13 cellular contexts compared by ENCODE assay signal in genomic region chr16:70466812-70467090, GRCh38. TPM values are rescaled to one million over a fixed set of nuclear protein-coding genes. Genes with fewer than 3 reads are reported as not detected.
DNase-seq lines count a peak whose midpoint lies in the region; ATAC-seq and TF ChIP-seq lines count a peak whose summit lies in the region.
"Had no signal": no experiment of that assay in that cellular context is flagged by ENCODE, and none has a peak within 500 bp of the region (broad histone marks: within the 10 kb centered on the region; RNA-seq: fewer than 3 reads in every experiment).

No MANE protein-coding gene starts in this region.

- peaks cover 3% of the 10 kb centered on the region for H3K27me3 Mint-ChIP-seq in neural progenitor cell (ENCODE audit: insufficient read depth, low read depth)
- no peaks in the 10 kb centered on the region for H3K27me3 Mint-ChIP-seq in activated T-cell treated with anti-CD3 and anti-CD28 coated beads, Interleukin-2, amount 50 U/mL, for 24 hours
- H3K27me3 Mint-ChIP-seq in activated T-helper 1 cell treated with anti-CD3 and anti-CD28 coated beads, Interleukin-12 subunit alpha, Interleukin-12 subunit beta, Interleukin-2, Interleukin-4 antibody, amounts not matched to agents 30 ng/mL and 10 ng/mL and 1 ng/mL, durations not matched to agents 14 hours and 24 hours and 36 hours (ENCODE audit: insufficient read depth): no peaks in the 10 kb centered on the region
- H3K27me3 Mint-ChIP-seq: CD4-positive, alpha-beta memory T cell had no signal

- intact Hi-C loops in IMR-90 (cut with micrococcal nuclease): no loop called here
- intact Hi-C loops in activated T-helper 1 cell treated with anti-CD3 and anti-CD28 coated beads, Interleukin-12 subunit alpha, Interleukin-12 subunit beta, Interleukin-2, Interleukin-4 antibody, amounts not matched to agents 30 ng/mL and 10 ng/mL and 1 ng/mL, durations not matched to agents 14 hours and 24 hours and 36 hours (cut with micrococcal nuclease): no loop called here

- WGBS in IMR-90 (ENCODE audit: extremely low coverage in 2 of 2, insufficient read length in 1 of 2), 2 experiments: 20% methylated on average over 1 of the region's 7 CpGs; no CpG with 5 or more reads in 1 of the 2 experiments

- no peak overlapping the region for H3K56ac ChIP-seq in IMR-90 (ENCODE audit: extremely low read depth, insufficient read depth, low read length)

- in situ Hi-C loops in IMR-90 (cut with MboI; ENCODE audit: low sequenced_read_pairs): no loop called here

- H3K18ac ChIP-seq in IMR-90 (ENCODE audit: low read depth, low read length): no peak overlapping the region

- TF ChIP-seq CTCF in IMR-90 (conservative IDR thresholded peaks at IDR 0.05; ENCODE audit: low read depth, low read length): no peak
- TF ChIP-seq CTCF in neural progenitor cell (IDR thresholded peaks at IDR 0.05): no peak

- H4K20me1 ChIP-seq in IMR-90 (ENCODE audit: insufficient read depth, low read length) (no peaks in the 10 kb centered on the region; the same call in 1 of the 2 replicates), neural progenitor cell (ENCODE audit: low read depth) (no peaks in the 10 kb centered on the region)

- H3K27me3 ChIP-seq in IMR-90 (ENCODE audit: control insufficient read depth, insufficient read depth, low read length) (no peaks in the 10 kb centered on the region), neural progenitor cell (no peaks in the 10 kb centered on the region)
- H3K27me3 ChIP-seq: BE2C had no signal

- no peak overlapping the region for H4K5ac ChIP-seq in IMR-90 (ENCODE audit: low read depth, low read length)

- H3K4me1 ChIP-seq in IMR-90 (ENCODE audit: control insufficient read depth, insufficient read depth, low read length) (peaks cover 2% of the 10 kb centered on the region; the same call in 1 of the 2 replicates), neural progenitor cell (no peaks in the 10 kb centered on the region)
- H3K4me1 ChIP-seq: BE2C, HAP-1 had no signal

- POLR2A ChIA-PET in IMR-90 (lab: Charles Lee; ENCODE audit: unreplicated experiment): no interaction called here

- H3K36me3 Mint-ChIP-seq in neural progenitor cell: no peaks in the 10 kb centered on the region
- H3K36me3 Mint-ChIP-seq in activated T-cell treated with anti-CD3 and anti-CD28 coated beads, Interleukin-2, amount 50 U/mL, for 24 hours (ENCODE audit: low read depth): peaks cover 18% of the 10 kb centered on the region
- peaks cover 1% of the 10 kb centered on the region for H3K36me3 Mint-ChIP-seq in activated T-helper 1 cell treated with anti-CD3 and anti-CD28 coated beads, Interleukin-12 subunit alpha, Interleukin-12 subunit beta, Interleukin-2, Interleukin-4 antibody, amounts not matched to agents 30 ng/mL and 10 ng/mL and 1 ng/mL, durations not matched to agents 14 hours and 24 hours and 36 hours (ENCODE audit: low read depth)

- H3K4me1 Mint-ChIP-seq in neural progenitor cell: peaks cover 6% of the 10 kb centered on the region
- H3K4me1 Mint-ChIP-seq in activated T-cell treated with anti-CD3 and anti-CD28 coated beads, Interleukin-2, amount 50 U/mL, for 24 hours (ENCODE audit: low read depth): no peaks in the 10 kb centered on the region
- no peaks in the 10 kb centered on the region for H3K4me1 Mint-ChIP-seq in activated T-helper 1 cell treated with anti-CD3 and anti-CD28 coated beads, Interleukin-12 subunit alpha, Interleukin-12 subunit beta, Interleukin-2, Interleukin-4 antibody, amounts not matched to agents 30 ng/mL and 10 ng/mL and 1 ng/mL, durations not matched to agents 14 hours and 24 hours and 36 hours (ENCODE audit: low read depth)

- no peak overlapping the region for H3K9ac ChIP-seq in IMR-90 (ENCODE audit: low read depth, low read length)
- peak overlapping the region; percentile 37 for H3K9ac ChIP-seq in neural progenitor cell

- no peak overlapping the region for H3K27ac Mint-ChIP-seq in neural progenitor cell
- no peak overlapping the region for H3K27ac Mint-ChIP-seq in activated T-cell treated with anti-CD3 and anti-CD28 coated beads, Interleukin-2, amount 50 U/mL, for 24 hours
- no peak overlapping the region for H3K27ac Mint-ChIP-seq in activated T-helper 1 cell treated with anti-CD3 and anti-CD28 coated beads, Interleukin-12 subunit alpha, Interleukin-12 subunit beta, Interleukin-2, Interleukin-4 antibody, amounts not matched to agents 30 ng/mL and 10 ng/mL and 1 ng/mL, durations not matched to agents 14 hours and 24 hours and 36 hours

- BruUV-seq in IMR-90 (replicated peaks; lab: Mats Ljungman, UMichigan): no TSS peak

- H4K91ac ChIP-seq in IMR-90 (ENCODE audit: insufficient read depth, low read depth, low read length): no peak overlapping the region

- H3K4me3 ChIP-seq in IMR-90 (ENCODE audit: insufficient read depth, low read depth, low read length) (no peak overlapping the region), neural progenitor cell (no peak overlapping the region)
- H3K4me3 ChIP-seq: HAP-1 had no signal

- H3K9me1 ChIP-seq in IMR-90 (ENCODE audit: insufficient read depth, low read length): 0 out of 2 replicates have a peak, but pooled peaks cover 2% of the 10 kb centered on the region

- H3K9me3 ChIP-seq in IMR-90 (ENCODE audit: control insufficient read depth, insufficient read depth, low read length) (no peaks in the 10 kb centered on the region), neural progenitor cell (ENCODE audit: low read depth) (no peaks in the 10 kb centered on the region)
- H3K9me3 ChIP-seq: BE2C, HAP-1 had no signal

- H2BK15ac ChIP-seq in IMR-90 (ENCODE audit: low read depth, low read length): no peak overlapping the region

- no peak for TF ChIP-seq RAD21 in IMR-90 (IDR thresholded peaks at IDR 0.05; ENCODE audit: low read length)

- H2BK20ac ChIP-seq in IMR-90 (ENCODE audit: low read depth, low read length): no peak overlapping the region

- H3K36me3 ChIP-seq in IMR-90 (ENCODE audit: control insufficient read depth, insufficient read depth, low read length): peaks cover 12% of the 10 kb centered on the region
- no peaks in the 10 kb centered on the region for H3K36me3 ChIP-seq in neural progenitor cell

- no peak overlapping the region for H4K8ac ChIP-seq in IMR-90 (ENCODE audit: low read depth in 2 of 2, low read length in 2 of 2)

- H2AFZ ChIP-seq in IMR-90 (replicated peaks; ENCODE audit: low read length, poor library complexity) (no peak overlapping the region), neural progenitor cell (replicated peaks) (no peak overlapping the region)

- no peak overlapping the region for H3K14ac ChIP-seq in IMR-90 (replicated peaks; ENCODE audit: low read depth, low read length)

- no peak for TF ChIP-seq POLR2A in IMR-90 (IDR thresholded peaks at IDR 0.05; ENCODE audit: low read depth, low read length)

- H3K4me3 Mint-ChIP-seq in neural progenitor cell: no peak overlapping the region
- no peak overlapping the region for H3K4me3 Mint-ChIP-seq in activated T-cell treated with anti-CD3 and anti-CD28 coated beads, Interleukin-2, amount 50 U/mL, for 24 hours
- no peak overlapping the region for H3K4me3 Mint-ChIP-seq in activated T-helper 1 cell treated with anti-CD3 and anti-CD28 coated beads, Interleukin-12 subunit alpha, Interleukin-12 subunit beta, Interleukin-2, Interleukin-4 antibody, amounts not matched to agents 30 ng/mL and 10 ng/mL and 1 ng/mL, durations not matched to agents 14 hours and 24 hours and 36 hours
- H3K4me3 Mint-ChIP-seq: CD4-positive, alpha-beta memory T cell had no signal

- no peak overlapping the region for H2BK120ac ChIP-seq in IMR-90 (ENCODE audit: low read depth, low read length)

- peak; percentile 43 for ATAC-seq in IMR-90 (ENCODE audit: low read depth)
- no peak for ATAC-seq in HG02642 (IDR thresholded peaks at IDR 0.05; ENCODE audit: poor library complexity, unreplicated experiment)

- no peaks in the 10 kb centered on the region for H3F3A ChIP-seq in neural progenitor cell (ENCODE audit: low read depth)

- CTCF ChIA-PET in IMR-90 (lab: Yijun Ruan, JAX): no interaction called here

- 0 out of 4 replicates have a peak, but pooled peaks cover 0 to under 1% of the 10 kb centered on the region in 2 experiments for H3K79me1 ChIP-seq in IMR-90 (ENCODE audit: low read depth in 1 of 2, low read length in 2 of 2)

- H2AK5ac ChIP-seq in IMR-90 (ENCODE audit: low read depth, low read length): no peak overlapping the region

- H3K27ac ChIP-seq in IMR-90 (ENCODE audit: insufficient read depth, low read length) (no peak overlapping the region), neural progenitor cell (no peak overlapping the region)
- H3K27ac ChIP-seq: C4-2B had no signal

- H3K4ac ChIP-seq in IMR-90 (ENCODE audit: low read depth, low read length): no peak overlapping the region

- no peak overlapping the region for H2BK5ac ChIP-seq in IMR-90 (ENCODE audit: low read depth, low read length, poor library complexity, severe bottlenecking)

- H3K4me2 ChIP-seq in IMR-90 (ENCODE audit: low read depth, low read length) (no peak overlapping the region), neural progenitor cell (no peak overlapping the region)

- peak; percentile 2 for DNase-seq in AG08396 (ENCODE audit: low spot score)
- DNase-seq in IMR-90: no peak
- no peak for DNase-seq in neural progenitor cell (ENCODE audit: low spot score)
- no peak for DNase-seq in activated T-cell treated with anti-CD3 and anti-CD28 coated beads, Interleukin-2, amount 50 U/mL, for 24 hours
- DNase-seq in activated T-helper 1 cell treated with anti-CD3 and anti-CD28 coated beads, Interleukin-12 subunit alpha, Interleukin-12 subunit beta, Interleukin-2, Interleukin-4 antibody, amounts not matched to agents 30 ng/mL and 10 ng/mL and 1 ng/mL, durations not matched to agents 14 hours and 24 hours and 36 hours (ENCODE audit: low spot score): no peak
- DNase-seq: BE2C; CD4-positive, alpha-beta memory T cell; GF-D8; GOT3; KG1 had no signal

- no peak overlapping the region for H3K23ac ChIP-seq in IMR-90 (ENCODE audit: low read depth, low read length)

- H3K9me3 Mint-ChIP-seq in neural progenitor cell: no peaks in the 10 kb centered on the region
- H3K9me3 Mint-ChIP-seq in activated T-cell treated with anti-CD3 and anti-CD28 coated beads, Interleukin-2, amount 50 U/mL, for 24 hours: no peaks in the 10 kb centered on the region
- no peaks in the 10 kb centered on the region for H3K9me3 Mint-ChIP-seq in activated T-helper 1 cell treated with anti-CD3 and anti-CD28 coated beads, Interleukin-12 subunit alpha, Interleukin-12 subunit beta, Interleukin-2, Interleukin-4 antibody, amounts not matched to agents 30 ng/mL and 10 ng/mL and 1 ng/mL, durations not matched to agents 14 hours and 24 hours and 36 hours
- H3K9me3 Mint-ChIP-seq: CD4-positive, alpha-beta memory T cell had no signal

- dilution Hi-C loops in IMR-90 (cut with HindIII; ENCODE audit: low sequenced_read_pairs, unreplicated experiment): no loop called here

- no peaks in the 10 kb centered on the region for H3K79me2 ChIP-seq in neural progenitor cell (ENCODE audit: low read depth)

- H2AK9ac ChIP-seq in IMR-90 (replicated peaks; ENCODE audit: low read depth, low read length, poor library complexity): peak overlapping the region; percentile 78

RNA-seq across cellular contexts. Expression of gene FCSK, which starts 12.4 kb away (rescaled TPM):
- total RNA-seq in IMR-90 (2012; rRNA removed): 5.3 and 6.1 TPM in 2 replicates
- 7.2 and 8.3 TPM in 2 replicates for polyA plus RNA-seq in IMR-90 (2012; rRNA removed)
- polyA plus RNA-seq in IMR-90 (2012; cell fraction: cytosol; rRNA removed): 2.9 and 5.1 TPM in 2 replicates
- 37.1 and 78.4 TPM in 2 replicates for polyA plus RNA-seq in IMR-90 (2012; cell fraction: nucleus; rRNA removed; ENCODE audit: low replicate concordance)
- 11.0 and 12.0 TPM in 2 replicates for total RNA-seq in neural progenitor cell (ENCODE audit: low replicate concordance)
- total RNA-seq in activated T-helper 1 cell treated with anti-CD3 and anti-CD28 coated beads, Interleukin-12 subunit alpha, Interleukin-12 subunit beta, Interleukin-2, Interleukin-4 antibody, amounts not matched to agents 30 ng/mL and 10 ng/mL and 1 ng/mL, durations not matched to agents 14 hours and 24 hours and 36 hours: 19.7 and 21.0 TPM in 2 replicates

RNA-seq across cellular contexts. Expression of gene ST3GAL2, which starts 27.9 kb away (rescaled TPM):
- total RNA-seq in IMR-90 (2012; rRNA removed) (16.4 and 17.4 TPM in 2 replicates), neural progenitor cell (ENCODE audit: low replicate concordance) (11.6 and 34.5 TPM in 2 replicates)
- polyA plus RNA-seq in IMR-90 (2012; rRNA removed): 17.7 and 18.3 TPM in 2 replicates
- polyA plus RNA-seq in IMR-90 (2012; cell fraction: cytosol; rRNA removed): 13.0 and 21.7 TPM in 2 replicates
- 13.5 and 18.2 TPM in 2 replicates for polyA plus RNA-seq in IMR-90 (2012; cell fraction: nucleus; rRNA removed; ENCODE audit: low replicate concordance)
- total RNA-seq in activated T-helper 1 cell treated with anti-CD3 and anti-CD28 coated beads, Interleukin-12 subunit alpha, Interleukin-12 subunit beta, Interleukin-2, Interleukin-4 antibody, amounts not matched to agents 30 ng/mL and 10 ng/mL and 1 ng/mL, durations not matched to agents 14 hours and 24 hours and 36 hours: 35.6 and 37.7 TPM in 2 replicates

RNA-seq across cellular contexts. Expression of gene COG4, which starts 56.6 kb away (rescaled TPM):
- total RNA-seq in IMR-90 (2012; rRNA removed): 85.0 and 96.1 TPM in 2 replicates
- polyA plus RNA-seq in IMR-90 (2012; rRNA removed): 47.5 and 49.7 TPM in 2 replicates
- polyA plus RNA-seq in IMR-90 (2012; cell fraction: cytosol; rRNA removed): 71.3 and 112 TPM in 2 replicates
- 77.5 and 117 TPM in 2 replicates for polyA plus RNA-seq in IMR-90 (2012; cell fraction: nucleus; rRNA removed; ENCODE audit: low replicate concordance)
- total RNA-seq in neural progenitor cell (ENCODE audit: low replicate concordance): 62.4 and 79.8 TPM in 2 replicates
- total RNA-seq in activated T-helper 1 cell treated with anti-CD3 and anti-CD28 coated beads, Interleukin-12 subunit alpha, Interleukin-12 subunit beta, Interleukin-2, Interleukin-4 antibody, amounts not matched to agents 30 ng/mL and 10 ng/mL and 1 ng/mL, durations not matched to agents 14 hours and 24 hours and 36 hours: 42.5 and 44.1 TPM in 2 replicates

RNA-seq across cellular contexts. Expression of gene SF3B3, which starts 56.9 kb away (rescaled TPM):
- total RNA-seq in IMR-90 (2012; rRNA removed) (97.9 and 112 TPM in 2 replicates), neural progenitor cell (ENCODE audit: low replicate concordance) (188 and 314 TPM in 2 replicates)
- polyA plus RNA-seq in IMR-90 (2012; rRNA removed): 123 and 134 TPM in 2 replicates
- polyA plus RNA-seq in IMR-90 (2012; cell fraction: cytosol; rRNA removed): 57.4 and 93.9 TPM in 2 replicates
- 86.5 and 136 TPM in 2 replicates for polyA plus RNA-seq in IMR-90 (2012; cell fraction: nucleus; rRNA removed; ENCODE audit: low replicate concordance)
- 532 and 545 TPM in 2 replicates for total RNA-seq in activated T-helper 1 cell treated with anti-CD3 and anti-CD28 coated beads, Interleukin-12 subunit alpha, Interleukin-12 subunit beta, Interleukin-2, Interleukin-4 antibody, amounts not matched to agents 30 ng/mL and 10 ng/mL and 1 ng/mL, durations not matched to agents 14 hours and 24 hours and 36 hours
